Comparison of ENCODE assay signal across 36 cellular contexts in the genomic region with DNA sequence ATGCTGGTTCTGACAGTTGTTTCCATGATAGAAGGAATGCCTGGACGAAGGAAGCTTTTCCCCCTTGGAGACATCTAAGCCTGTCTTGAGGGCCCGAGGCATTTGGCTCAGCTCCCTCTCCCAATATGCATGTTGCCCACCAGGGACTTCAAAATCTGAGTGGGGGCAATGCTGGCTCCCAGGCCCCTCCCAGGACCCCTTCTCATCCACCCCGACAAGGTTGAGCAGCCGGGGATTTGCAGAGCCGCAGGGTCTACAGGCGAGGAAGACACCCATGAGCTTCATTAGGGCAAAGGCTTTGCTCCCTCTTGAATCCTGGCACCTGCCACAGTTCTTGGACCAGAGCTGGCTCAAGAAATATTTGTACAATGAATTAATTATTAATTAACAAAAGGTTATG. TPM values are rescaled to one million over a fixed set of nuclear protein-coding genes. Genes with fewer than 3 reads are reported as not detected.
"Had no signal": no experiment of that assay in that cellular context is flagged by ENCODE, and none has a peak within 500 bp of the region (broad histone marks: within the 10 kb centered on the region; RNA-seq: fewer than 3 reads in every experiment).

No MANE protein-coding gene starts in this region.

- H3K27me3 Mint-ChIP-seq: activated naive CD4-positive, alpha-beta T cell treated with anti-CD3 and anti-CD28 coated beads, Interleukin-2, amount 50 U/mL, for 24 hours; activated T-cell treated with anti-CD3 and anti-CD28 coated beads, Interleukin-2, amount 50 U/mL, for 24 hours had no signal

- H3K4me3 ChIP-seq: adrenal gland, body of pancreas, breast epithelium had no signal

- H3K4me3 Mint-ChIP-seq: activated CD4-positive, alpha-beta memory T cell treated with anti-CD3 and anti-CD28 coated beads, Interleukin-2, amount 10 ng/mL, durations not matched to agents 7 days and 5 days; activated CD4-positive, alpha-beta T cell treated with anti-CD3 and anti-CD28 coated beads for 36 hours; activated CD4-positive, alpha-beta T cell treated with anti-CD3 and anti-CD28 coated beads, Interleukin-2, amount 10 ng/mL, durations not matched to agents 7 days and 5 days; activated CD8-positive, alpha-beta memory T cell treated with anti-CD3 and anti-CD28 coated beads, Interleukin-2, amount 10 ng/mL, durations not matched to agents 7 days and 5 days; activated CD8-positive, alpha-beta T cell treated with anti-CD3 and anti-CD28 coated beads, Interleukin-2, amount 10 ng/mL, durations not matched to agents 7 days and 5 days; activated naive CD4-positive, alpha-beta T cell treated with anti-CD3 and anti-CD28 coated beads, Interleukin-2, amount 10 ng/mL, durations not matched to agents 7 days and 5 days; activated naive CD4-positive, alpha-beta T cell treated with anti-CD3 and anti-CD28 coated beads, Interleukin-2, amount 50 U/mL, for 24 hours; activated naive CD8-positive, alpha-beta T cell; activated T-cell treated with anti-CD3 and anti-CD28 coated beads, Interleukin-2, amount 50 U/mL, for 24 hours; T-helper 1 cell treated with Interleukin-12 subunit alpha and Interleukin-12 subunit beta and Interleukin-4 antibody, amounts not matched to agents 30 μg/mL and 1 μg/mL, for 36 hours; T-helper 2 cell treated with Interferon-gamma antibody and Interleukin-4, amounts not matched to agents 5 μg/mL and 100 μg/mL, for 36 hours; WTC11 had no signal

- H3K4me1 Mint-ChIP-seq: activated naive CD4-positive, alpha-beta T cell treated with anti-CD3 and anti-CD28 coated beads, Interleukin-2, amount 10 ng/mL, durations not matched to agents 7 days and 5 days; activated naive CD4-positive, alpha-beta T cell treated with anti-CD3 and anti-CD28 coated beads, Interleukin-2, amount 50 U/mL, for 24 hours had no signal

- ATAC-seq: activated CD4-positive, alpha-beta T cell treated with anti-CD3 and anti-CD28 coated beads for 36 hours; activated CD4-positive, CD25-positive, alpha-beta regulatory T cell treated with anti-CD3 and anti-CD28 coated beads, Interleukin-2, amount 50 U/mL, for 24 hours; activated CD8-positive, alpha-beta memory T cell treated with anti-CD3 and anti-CD28 coated beads, Interleukin-2, amount 10 ng/mL, durations not matched to agents 7 days and 5 days; activated CD8-positive, alpha-beta T cell treated with anti-CD3 and anti-CD28 coated beads, Interleukin-2, amount 10 ng/mL, durations not matched to agents 7 days and 5 days; body of pancreas; WTC11 had no signal

- H3K9me3 ChIP-seq: adrenal gland, body of pancreas, breast epithelium had no signal

- H3K27ac ChIP-seq: adrenal gland, body of pancreas, brain microvascular endothelial cell, breast epithelium, WERI-Rb-1 had no signal

- DNase-seq: activated CD4-positive, alpha-beta memory T cell treated with anti-CD3 and anti-CD28 coated beads, Interleukin-2, amount 10 ng/mL, durations not matched to agents 7 days and 5 days; activated CD4-positive, alpha-beta T cell treated with anti-CD3 and anti-CD28 coated beads for 1 hour; activated CD4-positive, alpha-beta T cell treated with anti-CD3 and anti-CD28 coated beads for 36 hours; activated CD4-positive, alpha-beta T cell treated with anti-CD3 and anti-CD28 coated beads for 48 hours; activated CD4-positive, alpha-beta T cell treated with anti-CD3 and anti-CD28 coated beads, Interleukin-2, amount 10 ng/mL, durations not matched to agents 7 days and 5 days; activated CD4-positive, alpha-beta T cell treated with anti-CD3 and anti-CD28 coated beads, Interleukin-2, amount 50 U/mL, for 48 hours; activated CD4-positive, CD25-positive, alpha-beta regulatory T cell; activated CD8-positive, alpha-beta memory T cell treated with anti-CD3 and anti-CD28 coated beads for 24 hours; activated CD8-positive, alpha-beta memory T cell treated with anti-CD3 and anti-CD28 coated beads, Interleukin-2, amount 10 ng/mL, durations not matched to agents 7 days and 5 days; activated CD8-positive, alpha-beta memory T cell treated with anti-CD3 and anti-CD28 coated beads, Interleukin-2, amount 50 U/mL, for 48 hours; activated CD8-positive, alpha-beta T cell treated with anti-CD3 and anti-CD28 coated beads, Interleukin-2, amount 10 ng/mL, durations not matched to agents 7 days and 5 days; activated effector memory CD4-positive, alpha-beta T cell treated with Interleukin-2 at 50 U/mL for 16 hours; activated gamma-delta T cell; activated naive CD4-positive, alpha-beta T cell treated with anti-CD3 and anti-CD28 coated beads, Interleukin-2, amount 10 ng/mL, durations not matched to agents 7 days and 5 days; activated naive CD4-positive, alpha-beta T cell treated with Interleukin-2 at 50 U/mL for 16 hours; activated T-cell treated with anti-CD3 and anti-CD28 coated beads, Interleukin-2, amount 50 U/mL, for 24 hours; activated T-cell treated with anti-CD3 and anti-CD28 coated beads, Interleukin-2, amount 50 U/mL, for 48 hours; amniotic stem cell; body of pancreas; brain microvascular endothelial cell; central memory CD4-positive, alpha-beta T cell; T-helper 1 cell; T-helper 2 cell; T-helper 9 cell; WERI-Rb-1 had no signal

- H3K4me1 ChIP-seq: adrenal gland, body of pancreas, breast epithelium had no signal

- FAIRE-seq: astrocyte had no signal

- H3K27me3 ChIP-seq: adrenal gland, body of pancreas, brain microvascular endothelial cell, breast epithelium had no signal

- H3K9me3 Mint-ChIP-seq: activated CD4-positive, alpha-beta memory T cell treated with anti-CD3 and anti-CD28 coated beads, Interleukin-2, amount 10 ng/mL, durations not matched to agents 7 days and 5 days; activated CD4-positive, alpha-beta T cell treated with anti-CD3 and anti-CD28 coated beads, Interleukin-2, amount 10 ng/mL, durations not matched to agents 7 days and 5 days; activated naive CD4-positive, alpha-beta T cell treated with anti-CD3 and anti-CD28 coated beads, Interleukin-2, amount 10 ng/mL, durations not matched to agents 7 days and 5 days; activated naive CD4-positive, alpha-beta T cell treated with anti-CD3 and anti-CD28 coated beads, Interleukin-2, amount 50 U/mL, for 24 hours; activated T-cell treated with anti-CD3 and anti-CD28 coated beads, Interleukin-2, amount 50 U/mL, for 24 hours; activated T-helper 2 cell treated with anti-CD3 and anti-CD28 coated beads, Interferon-gamma antibody, Interleukin-2, Interleukin-4, amounts not matched to agents 10 μg/mL and 5 μg/mL and 100 μg/mL, durations not matched to agents 14 hours and 24 hours and 36 hours; T-helper 1 cell treated with Interleukin-12 subunit alpha and Interleukin-12 subunit beta and Interleukin-4 antibody, amounts not matched to agents 30 μg/mL and 1 μg/mL, for 36 hours; T-helper 2 cell treated with Interferon-gamma antibody and Interleukin-4, amounts not matched to agents 5 μg/mL and 100 μg/mL, for 36 hours; WTC11 had no signal

- H3K27ac Mint-ChIP-seq: activated CD4-positive, alpha-beta memory T cell treated with anti-CD3 and anti-CD28 coated beads, Interleukin-2, amount 10 ng/mL, durations not matched to agents 7 days and 5 days; activated CD4-positive, alpha-beta T cell treated with anti-CD3 and anti-CD28 coated beads for 36 hours; activated CD4-positive, alpha-beta T cell treated with anti-CD3 and anti-CD28 coated beads, Interleukin-2, amount 10 ng/mL, durations not matched to agents 7 days and 5 days; activated CD8-positive, alpha-beta memory T cell treated with anti-CD3 and anti-CD28 coated beads, Interleukin-2, amount 10 ng/mL, durations not matched to agents 7 days and 5 days; activated CD8-positive, alpha-beta T cell treated with anti-CD3 and anti-CD28 coated beads, Interleukin-2, amount 10 ng/mL, durations not matched to agents 7 days and 5 days; activated naive CD4-positive, alpha-beta T cell treated with anti-CD3 and anti-CD28 coated beads, Interleukin-2, amount 10 ng/mL, durations not matched to agents 7 days and 5 days; activated naive CD4-positive, alpha-beta T cell treated with anti-CD3 and anti-CD28 coated beads, Interleukin-2, amount 50 U/mL, for 24 hours; activated naive CD8-positive, alpha-beta T cell; activated T-cell treated with anti-CD3 and anti-CD28 coated beads, Interleukin-2, amount 50 U/mL, for 24 hours; activated T-helper 2 cell treated with anti-CD3 and anti-CD28 coated beads, Interferon-gamma antibody, Interleukin-2, Interleukin-4, amounts not matched to agents 10 μg/mL and 5 μg/mL and 100 μg/mL, durations not matched to agents 14 hours and 24 hours and 36 hours; T-helper 1 cell treated with Interleukin-12 subunit alpha and Interleukin-12 subunit beta and Interleukin-4 antibody, amounts not matched to agents 30 μg/mL and 1 μg/mL, for 36 hours; T-helper 2 cell treated with Interferon-gamma antibody and Interleukin-4, amounts not matched to agents 5 μg/mL and 100 μg/mL, for 36 hours; WTC11 had no signal

- H3K36me3 ChIP-seq: adrenal gland, brain microvascular endothelial cell, breast epithelium, WERI-Rb-1 had no signal

- H3K36me3 Mint-ChIP-seq: activated CD8-positive, alpha-beta memory T cell treated with anti-CD3 and anti-CD28 coated beads, Interleukin-2, amount 10 ng/mL, durations not matched to agents 7 days and 5 days; activated naive CD4-positive, alpha-beta T cell treated with anti-CD3 and anti-CD28 coated beads, Interleukin-2, amount 10 ng/mL, durations not matched to agents 7 days and 5 days; activated naive CD4-positive, alpha-beta T cell treated with anti-CD3 and anti-CD28 coated beads, Interleukin-2, amount 50 U/mL, for 24 hours; activated naive CD8-positive, alpha-beta T cell; WTC11 had no signal

RNA-seq across cellular contexts. Expression of a gene that starts 25.1 kb away (rescaled TPM):
- total RNA-seq: body of pancreas had no signal
- polyA plus RNA-seq: aorta had no signal
